ENCODE assay signal across 21 cellular contexts in genomic region chr2:47264686-47265085, GRCh38.
DNase-seq lines count a peak whose midpoint lies in the region; ATAC-seq and TF ChIP-seq lines count a peak whose summit lies in the region.
"Had no signal": no experiment of that assay in that cellular context is flagged by ENCODE, and none has a peak within 500 bp of the region (broad histone marks: within the 10 kb centered on the region; RNA-seq: fewer than 3 reads in every experiment).

No MANE protein-coding gene starts in this region.

- H3K4me2 ChIP-seq in neuronal stem cell (ENCODE audit: insufficient read depth, low read length, poor library complexity, severe bottlenecking), result no peak overlapping the region

- H3K4ac ChIP-seq in neuronal stem cell (ENCODE audit: low read length), result no peak overlapping the region

- H3K79me1 ChIP-seq in neuronal stem cell (ENCODE audit: low read depth, low read length), result no peaks in the 10 kb centered on the region

- TF ChIP-seq CTCF in C4-2B (conservative IDR thresholded peaks at IDR 0.05) (no peak), VCaP (conservative IDR thresholded peaks at IDR 0.05) (no peak), glutamatergic neuron (IDR thresholded peaks at IDR 0.05; ENCODE audit: partially characterized antibody, unreplicated experiment) (no peak)

- H2AFZ ChIP-seq in neuronal stem cell (ENCODE audit: low read length), result peak overlapping the region; percentile 60

- no peak overlapping the region for H3K4me3 ChIP-seq in neuronal stem cell (ENCODE audit: low read length in 2 of 2)
- H3K4me3 ChIP-seq: SK-N-MC had no signal

- H4K91ac ChIP-seq in neuronal stem cell (ENCODE audit: low read depth, low read length, poor library complexity), result no peak overlapping the region

- H3K4me1 Mint-ChIP-seq in glutamatergic neuron (ENCODE audit: low read depth, unreplicated experiment), result peaks cover 29% of the 10 kb centered on the region
- H3K4me1 Mint-ChIP-seq in activated T-helper 17 cell treated with anti-CD3 and anti-CD28 coated beads, Interleukin-2, amount 50 U/mL, for 72 hours, result no peaks in the 10 kb centered on the region

- H3K4me3 Mint-ChIP-seq in glutamatergic neuron (ENCODE audit: unreplicated experiment), result peak overlapping the region; percentile 30
- no peak overlapping the region for H3K4me3 Mint-ChIP-seq in activated T-helper 17 cell treated with anti-CD3 and anti-CD28 coated beads, Interleukin-2, amount 50 U/mL, for 72 hours
- H3K4me3 Mint-ChIP-seq: CD14-positive monocyte had no signal

- H2BK5ac ChIP-seq in neuronal stem cell (ENCODE audit: low read length), result no peak overlapping the region

- no peak overlapping the region for H3K18ac ChIP-seq in neuronal stem cell (ENCODE audit: low read length)

- H3K9me3 ChIP-seq in neuronal stem cell (replicated peaks in 1 of 2; ENCODE audit: control insufficient read depth in 2 of 2, insufficient read depth in 1 of 2, low read depth in 1 of 2, low read length in 2 of 2), result no peaks in the 10 kb centered on the region

- no peak overlapping the region for H4K8ac ChIP-seq in neuronal stem cell (ENCODE audit: low read depth, low read length)

- H3K36me3 ChIP-seq in neuronal stem cell (replicated peaks in 1 of 2; ENCODE audit: control insufficient read depth in 2 of 2, insufficient read depth in 2 of 2, low read length in 2 of 2), result no peaks in the 10 kb centered on the region

- no CpG with 5 or more reads among the region's 8 CpGs for WGBS in neuronal stem cell (ENCODE audit: extremely low coverage in 2 of 2, insufficient read length in 2 of 2, insufficient replicate concordance in 1 of 2), 2 donors

- H3K14ac ChIP-seq in neuronal stem cell (ENCODE audit: low read length), result no peak overlapping the region

- no peaks in the 10 kb centered on the region for H3K27me3 ChIP-seq in neuronal stem cell (ENCODE audit: control insufficient read depth in 3 of 3, insufficient read depth in 3 of 3, low read depth in 1 of 3, low read length in 3 of 3)

- H2BK15ac ChIP-seq in neuronal stem cell (ENCODE audit: low read length), result no peak overlapping the region

- no peak overlapping the region for H3K23ac ChIP-seq in neuronal stem cell (ENCODE audit: low read depth, low read length, poor library complexity)

- peaks cover 7% of the 10 kb centered on the region for H3K9me3 Mint-ChIP-seq in glutamatergic neuron (ENCODE audit: unreplicated experiment)
- H3K9me3 Mint-ChIP-seq in activated T-helper 17 cell treated with anti-CD3 and anti-CD28 coated beads, Interleukin-2, amount 50 U/mL, for 72 hours, result no peaks in the 10 kb centered on the region

- H3K9ac ChIP-seq in neuronal stem cell (ENCODE audit: low read depth, low read length, poor library complexity), result no peak overlapping the region

- no peaks in the 10 kb centered on the region for H3K36me3 Mint-ChIP-seq in glutamatergic neuron (ENCODE audit: unreplicated experiment)
- H3K36me3 Mint-ChIP-seq in activated T-helper 17 cell treated with anti-CD3 and anti-CD28 coated beads, Interleukin-2, amount 50 U/mL, for 72 hours (ENCODE audit: low read depth), result no peaks in the 10 kb centered on the region
- H3K36me3 Mint-ChIP-seq: CD14-positive monocyte had no signal

- no peak for ATAC-seq in activated T-helper 17 cell treated with anti-CD3 and anti-CD28 coated beads, Interleukin-2, amount 50 U/mL, for 72 hours (replicated peaks)

- H3K27me3 Mint-ChIP-seq in glutamatergic neuron (ENCODE audit: unreplicated experiment), result peaks cover 3% of the 10 kb centered on the region
- no peaks in the 10 kb centered on the region for H3K27me3 Mint-ChIP-seq in activated T-helper 17 cell treated with anti-CD3 and anti-CD28 coated beads, Interleukin-2, amount 50 U/mL, for 72 hours

- H3K4me1 ChIP-seq in neuronal stem cell (ENCODE audit: control insufficient read depth in 2 of 2, insufficient read depth in 1 of 2, low read depth in 1 of 2, low read length in 2 of 2), result peaks cover 9 to 11% of the 10 kb centered on the region in 2 donors

- H2BK12ac ChIP-seq in neuronal stem cell (ENCODE audit: low read length), result no peak overlapping the region

- peak overlapping the region; percentile 55 for H3K27ac Mint-ChIP-seq in glutamatergic neuron (ENCODE audit: unreplicated experiment)
- no peak overlapping the region for H3K27ac Mint-ChIP-seq in activated T-helper 17 cell treated with anti-CD3 and anti-CD28 coated beads, Interleukin-2, amount 50 U/mL, for 72 hours

- H3K27ac ChIP-seq in C4-2B (peak overlapping the region; percentile 15; the same call in 1 of the 2 replicates), VCaP (peak overlapping the region; percentile 53), neuronal stem cell (replicated peaks; ENCODE audit: low read length) (no peak overlapping the region)
- H3K27ac ChIP-seq: RWPE1, SK-N-MC had no signal

- DNase-seq in glutamatergic neuron, result no peak
- no peak for DNase-seq in neuronal stem cell (ENCODE audit: low spot score)
- DNase-seq in stimulated activated CD4-positive, alpha-beta T cell treated with anti-CD3 and anti-CD28 coated beads, Interleukin-4, amount 100 ng/mL, for 1 hour, result no peak
- DNase-seq in medulla oblongata (ENCODE audit: extremely low spot score), result no peak
- no peak for DNase-seq in H4 (ENCODE audit: low spot score)
- DNase-seq: 8988T, AML-193, DMS53, EL, Kasumi-1, NCI-H1417 treated with DMSO at 0.1 percent for 48 hours, NCI-H187, NCI-H510A treated with DMSO at 0.1 percent for 48 hours, NCI-H748 treated with DMSO at 0.1 percent for 48 hours, SHP77 treated with DMSO at 0.1 percent for 48 hours had no signal

- H2AK5ac ChIP-seq in neuronal stem cell (ENCODE audit: low read depth, low read length), result no peak overlapping the region

- no peak overlapping the region for H2BK120ac ChIP-seq in neuronal stem cell (ENCODE audit: low read depth, low read length)
